In the genomic region with DNA sequence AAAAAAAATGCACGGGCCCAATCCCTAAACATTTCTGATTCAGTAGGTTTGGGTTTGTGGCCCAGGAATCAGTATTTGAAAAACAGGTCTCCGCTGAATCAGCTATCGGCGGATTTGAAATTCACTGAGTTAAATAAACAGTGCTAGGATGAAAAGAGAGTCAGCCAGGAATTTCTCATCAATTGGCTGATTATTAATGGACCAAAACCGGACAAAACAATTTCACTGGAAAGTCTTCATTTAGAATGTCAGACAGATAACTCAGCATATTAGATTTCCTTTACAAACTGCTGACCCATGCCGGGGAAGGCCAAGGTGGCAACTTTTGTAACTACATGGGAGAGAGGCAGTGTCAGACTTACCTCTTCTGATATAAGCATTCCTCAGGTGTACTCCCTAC, we compare ENCODE assay signal across 9 cellular contexts.
"Had no signal": no experiment of that assay in that cellular context is flagged by ENCODE, and none has a peak within 500 bp of the region (broad histone marks: within the 10 kb centered on the region; RNA-seq: fewer than 3 reads in every experiment).

No MANE protein-coding gene starts in this region.

- H3K4me3 ChIP-seq: HAP-1 had no signal

- H3K27ac Mint-ChIP-seq: HFFc6, IgD-negative memory B cell had no signal

- ATAC-seq: HCT116, HepG2 had no signal

- H3K4me3 Mint-ChIP-seq: HFFc6, IgD-negative memory B cell had no signal

- H3K9me3 ChIP-seq: HAP-1 had no signal

- H3K27me3 Mint-ChIP-seq: IgD-negative memory B cell had no signal

- H3K36me3 Mint-ChIP-seq: IgD-negative memory B cell had no signal

- H3K4me1 ChIP-seq: HAP-1 had no signal

- H3K9me3 Mint-ChIP-seq: HFFc6, IgD-negative memory B cell had no signal

- DNase-seq: GOT3, H7, HFFc6, KBM-7 had no signal

- H3K27ac ChIP-seq: HL-60 had no signal

- H3K36me3 ChIP-seq: HAP-1 had no signal
